ENCODE assay signal across 8 cellular contexts in genomic region chr12:56117778-56118687, GRCh38. TPM values are rescaled to one million over a fixed set of nuclear protein-coding genes. Genes with fewer than 3 reads are reported as not detected.
A peak's percentile ranks its signal among the peaks of the same experiment; 100 is the strongest.
DNase-seq lines count a peak whose midpoint lies in the region; ATAC-seq and TF ChIP-seq lines count a peak whose summit lies in the region.

A gene with protein sequence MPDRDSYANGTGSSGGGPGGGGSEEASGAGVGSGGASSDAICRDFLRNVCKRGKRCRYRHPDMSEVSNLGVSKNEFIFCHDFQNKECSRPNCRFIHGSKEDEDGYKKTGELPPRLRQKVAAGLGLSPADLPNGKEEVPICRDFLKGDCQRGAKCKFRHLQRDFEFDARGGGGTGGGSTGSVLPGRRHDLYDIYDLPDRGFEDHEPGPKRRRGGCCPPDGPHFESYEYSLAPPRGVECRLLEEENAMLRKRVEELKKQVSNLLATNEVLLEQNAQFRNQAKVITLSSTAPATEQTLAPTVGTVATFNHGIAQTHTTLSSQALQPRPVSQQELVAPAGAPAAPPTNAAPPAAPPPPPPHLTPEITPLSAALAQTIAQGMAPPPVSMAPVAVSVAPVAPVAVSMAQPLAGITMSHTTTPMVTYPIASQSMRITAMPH (plus strand): TSS chr12:56118266. CDS start chr12:56120563, 2,297 bp downstream.

- intact Hi-C loops in colonic mucosa (cut with DNase I) (loop anchor here (2.0 to 10.0 kb wide), 2 partner anchors 39 to 73 kb away; partner anchors contain the start of gene RPS26), left colon (cut with DNase I, micrococcal nuclease) (no loop called here)

- peaks cover 8% of the 10 kb centered on the region for H3K4me1 ChIP-seq in colonic mucosa

- TF ChIP-seq CTCF in BJ (IDR thresholded peaks at IDR 0.05; ENCODE audit: insufficient read depth, low read depth, low read length) = peak; percentile 73
- no peak for TF ChIP-seq CTCF in colonic mucosa (IDR thresholded peaks at IDR 0.05)

- ATAC-seq in HG03442 (IDR thresholded peaks at IDR 0.05; ENCODE audit: unreplicated experiment) (peak; percentile 85), left colon (peak; percentile 78)

- H3K27me3 ChIP-seq in BJ (ENCODE audit: control insufficient read depth, insufficient read depth, low read length) (no peaks in the 10 kb centered on the region), colonic mucosa (no peaks in the 10 kb centered on the region)

- DNase-seq in BJ (ENCODE audit: low read depth) (peak; percentile 98), GM19238 (ENCODE audit: insufficient read length, low spot score) (peak; percentile 81), NCI-H510A treated with DMSO at 0.1 percent for 48 hours (lab: John Stamatoyannopoulos, UW) (peak; percentile 98), colonic mucosa (peak; percentile 99), left colon (peak; percentile 97 to 100)
- DNase-seq in activated CD4-positive, alpha-beta T cell treated with anti-CD3 and anti-CD28 coated beads for 4 hours = peak; percentile 95 to 97
- DNase-seq in stimulated activated CD4-positive, alpha-beta T cell treated with anti-CD3 and anti-CD28 coated beads, Interleukin-1b, Interleukin-23, amount 100 ng/mL, for 48 hours = peak; percentile 99

- H3K27ac ChIP-seq in colonic mucosa = peak within 1 kb of the TSS; percentile 95

- POLR2A ChIA-PET in BJ (lab: Charles Lee) = interaction anchor here (0.6 to 2.1 kb wide), 6 partner anchors 10 to 148 kb away, joined by 3 to 13 read pairs (median 6); partner anchors contain the start of genes ESYT1, MYL6, PA2G4 and RNF41

- H3K4me3 ChIP-seq in BJ (ENCODE audit: low read depth, low read length) (peak within 1 kb of the TSS; percentile 72), colonic mucosa (peak within 1 kb of the TSS; percentile 49)

- H3K36me3 ChIP-seq in BJ (ENCODE audit: control insufficient read depth, insufficient read depth, low read length) (peaks cover 11% of the 10 kb centered on the region), colonic mucosa (no peaks in the 10 kb centered on the region)

- CTCF ChIA-PET in BJ (lab: Yijun Ruan, JAX) = interaction anchor here (0.6 to 6.8 kb wide), 21 partner anchors 9 to 342 kb away, joined by 3 to 134 read pairs (median 5); partner anchors contain the start of genes ANKRD52, CNPY2, COQ10A and ERBB3

- peak within 1 kb of the TSS; percentile 81 to 100 for H3K9ac ChIP-seq in colonic mucosa (ENCODE audit: low read depth in 2 of 2, low read length in 2 of 2)

- H3K9me3 ChIP-seq in colonic mucosa = no peaks in the 10 kb centered on the region

RNA-seq across cellular contexts. Expression of the gene that starts here (rescaled TPM):
- polyA plus RNA-seq in BJ (2011; rRNA removed) = 1.4 and 1.6 TPM in 2 replicates
- 2.9 and 3.7 TPM in 2 replicates for polyA minus RNA-seq in BJ (2011; rRNA and poly(A)+ RNA removed)
- total RNA-seq in colonic mucosa (1 to 10 TPM; 3.5 to 6.1 TPM), left colon (1 to 10 TPM; 3.5 to 4.1 TPM)

Comparison
In these comparisons a context has a peak if more than half of its experiments do, and no peak if none do; other contexts are left out.
1. Peak in every context shown above with its lines: DNase-seq, ATAC-seq, H3K4me3 ChIP-seq and H3K27ac ChIP-seq.